15 cellular contexts compared by ENCODE assay signal in the genomic region with DNA sequence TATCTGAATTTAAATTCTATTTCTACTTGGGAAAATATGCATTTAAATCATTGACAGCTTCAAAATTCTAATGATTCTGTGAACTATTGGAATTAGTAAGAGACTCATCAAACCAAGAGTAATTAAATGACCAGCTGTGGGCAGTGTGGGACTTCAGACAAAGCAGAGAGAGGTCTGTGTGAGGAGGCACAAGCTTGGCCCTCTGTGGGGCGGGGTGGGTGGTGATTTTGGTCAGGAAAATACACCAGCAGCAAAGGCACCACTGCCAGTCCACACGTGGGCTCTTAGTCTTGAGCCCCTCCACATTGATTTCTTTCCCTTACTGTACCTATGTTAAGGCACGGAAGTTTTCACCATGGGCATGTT. TPM values are rescaled to one million over a fixed set of nuclear protein-coding genes. Genes with fewer than 3 reads are reported as not detected.
DNase-seq lines count a peak whose midpoint lies in the region; ATAC-seq and TF ChIP-seq lines count a peak whose summit lies in the region.
"Had no signal": no experiment of that assay in that cellular context is flagged by ENCODE, and none has a peak within 500 bp of the region (broad histone marks: within the 10 kb centered on the region; RNA-seq: fewer than 3 reads in every experiment).

No MANE protein-coding gene starts in this region.

- peak overlapping the region; percentile 24 for H3K27ac Mint-ChIP-seq in endodermal cell
- H3K27ac Mint-ChIP-seq: activated CD4-positive, alpha-beta T cell treated with anti-CD3 and anti-CD28 coated beads for 36 hours; memory B cell had no signal

- H3K27me3 ChIP-seq in endodermal cell (ENCODE audit: control insufficient read depth, insufficient read depth, low read length, poor library complexity, severe bottlenecking) (peaks cover 14% of the 10 kb centered on the region), colonic mucosa (no peaks in the 10 kb centered on the region)
- H3K27me3 ChIP-seq: thyroid gland had no signal

- ATAC-seq in GM19452 (IDR thresholded peaks at IDR 0.05; ENCODE audit: unreplicated experiment) (no peak), HG02610 (IDR thresholded peaks at IDR 0.05; ENCODE audit: unreplicated experiment) (no peak)
- ATAC-seq: activated CD4-positive, alpha-beta T cell treated with anti-CD3 and anti-CD28 coated beads for 36 hours; heart right ventricle had no signal

- H3K9ac ChIP-seq in endodermal cell (ENCODE audit: extremely low read depth, low read length, poor library complexity, severe bottlenecking): no peak overlapping the region
- no peak overlapping the region for H3K9ac ChIP-seq in colonic mucosa (ENCODE audit: low read depth in 2 of 2, low read length in 2 of 2)
- H3K9ac ChIP-seq: KMS-11 had no signal

- H3K27ac ChIP-seq in endodermal cell (ENCODE audit: low read depth, low read length): no peak overlapping the region
- H3K27ac ChIP-seq in colonic mucosa: no peak overlapping the region
- H3K27ac ChIP-seq: KMS-11, SK-N-MC had no signal

- H3K36me3 ChIP-seq in endodermal cell (ENCODE audit: control insufficient read depth, insufficient read depth, low read length) (no peaks in the 10 kb centered on the region), colonic mucosa (no peaks in the 10 kb centered on the region)
- H3K36me3 ChIP-seq: heart right ventricle, thyroid gland had no signal

- intact Hi-C loops in colonic mucosa (cut with DNase I): no loop called here

- WGBS in endodermal cell (ENCODE audit: insufficient coverage in 1 of 2, insufficient read length in 1 of 2), 2 experiments: 73 to 77% methylated on average over 3 of the region's 3 CpGs

- TF ChIP-seq CTCF in GM12874 (IDR thresholded peaks at IDR 0.05; ENCODE audit: insufficient read depth, low read depth, low read length) (0 out of 2 replicates have a peak, but pooled peaks have one; percentile 17), endodermal cell (conservative IDR thresholded peaks at IDR 0.05) (peak; percentile 29), colonic mucosa (IDR thresholded peaks at IDR 0.05) (no peak)

- H3K27me3 Mint-ChIP-seq in endodermal cell (ENCODE audit: insufficient read depth): peaks cover 12% of the 10 kb centered on the region
- H3K27me3 Mint-ChIP-seq: activated CD4-positive, alpha-beta T cell treated with anti-CD3 and anti-CD28 coated beads for 36 hours had no signal

- no peaks in the 10 kb centered on the region for H3K9me3 ChIP-seq in endodermal cell (ENCODE audit: control insufficient read depth, low read length)
- no peaks in the 10 kb centered on the region for H3K9me3 ChIP-seq in colonic mucosa
- H3K9me3 ChIP-seq: heart right ventricle, thyroid gland had no signal

- DNase-seq in NCI-H69 (lab: John Stamatoyannopoulos, UW) (peak; percentile 87), endodermal cell (no peak), retina (peak; percentile 44), HPDE6-E6E7 (ENCODE audit: extremely low spot score) (no peak), colonic mucosa (no peak)
- DNase-seq: activated CD4-positive, alpha-beta T cell treated with anti-CD3 and anti-CD28 coated beads for 36 hours; activated naive CD4-positive, alpha-beta T cell; heart right ventricle; thyroid gland had no signal

- no peak overlapping the region for H3K4me3 Mint-ChIP-seq in endodermal cell
- H3K4me3 Mint-ChIP-seq: activated CD4-positive, alpha-beta T cell treated with anti-CD3 and anti-CD28 coated beads for 36 hours; memory B cell had no signal

- H3K9me3 Mint-ChIP-seq in endodermal cell: no peaks in the 10 kb centered on the region
- H3K9me3 Mint-ChIP-seq: memory B cell had no signal

- H3K4me3 ChIP-seq in endodermal cell (ENCODE audit: low read length) (no peak overlapping the region), colonic mucosa (no peak overlapping the region)
- H3K4me3 ChIP-seq: heart right ventricle, thyroid gland had no signal

- peaks cover 50% of the 10 kb centered on the region for H3K4me1 Mint-ChIP-seq in endodermal cell

- H3K36me3 Mint-ChIP-seq in endodermal cell (ENCODE audit: low read depth): no peaks in the 10 kb centered on the region
- H3K36me3 Mint-ChIP-seq: memory B cell had no signal

- H3K4me1 ChIP-seq in endodermal cell (ENCODE audit: control insufficient read depth, insufficient read depth, low read length) (peaks cover 12% of the 10 kb centered on the region), colonic mucosa (peaks cover 5% of the 10 kb centered on the region)

RNA-seq across cellular contexts. Expression of gene RAB4A, which starts 39.2 kb away (rescaled TPM):
- total RNA-seq in endodermal cell: 10 to 100 TPM; 46.2 to 48.9 TPM
- polyA plus RNA-seq in endodermal cell (2013, experiment 1 of 2): 46.9 TPM
- 43.4 TPM for polyA plus RNA-seq in endodermal cell (2013, experiment 2 of 2)
- 100 to 1,000 TPM in 1 of 2 donors, 10 to 100 TPM in 1; 80.9 to 103 TPM for total RNA-seq in colonic mucosa

Comparison
In these comparisons a context has a peak if more than half of its experiments do, and no peak if none do; other contexts are left out.
1. DNase-seq: peak in NCI-H69 (single experiment) and retina (single experiment); none in endodermal cell (single experiment), HPDE6-E6E7 (single experiment) and colonic mucosa (single experiment).